Comparison of ENCODE assay signal across 1 cellular context in the genomic region with DNA sequence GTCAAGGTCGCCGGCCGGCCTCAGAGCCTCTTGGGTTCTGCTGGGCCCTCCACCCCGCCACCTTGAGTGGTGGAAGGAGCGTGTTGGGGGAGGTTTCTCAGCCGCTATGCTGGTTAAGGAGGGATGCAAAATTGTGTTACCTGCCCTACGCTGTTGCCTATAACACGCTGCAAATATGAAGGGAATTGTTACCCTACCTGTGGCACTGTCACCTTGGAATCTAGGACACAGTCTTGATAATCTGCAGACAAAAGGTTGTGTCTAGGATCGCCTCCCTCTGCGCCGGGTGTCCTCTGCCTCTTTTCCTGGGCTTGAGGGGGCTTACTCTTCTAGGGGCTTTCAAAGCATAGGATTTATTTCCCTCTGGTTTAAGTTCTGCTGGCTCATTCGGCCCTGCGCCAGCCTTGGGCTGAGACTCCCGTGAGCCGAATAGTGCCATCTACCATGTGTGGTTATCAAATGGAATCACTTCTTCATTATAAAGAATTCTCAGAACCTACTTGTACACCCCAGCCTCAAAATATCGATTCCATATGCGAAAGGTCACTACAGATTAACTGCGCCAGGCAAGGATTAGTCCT.
TF ChIP-seq lines count a peak whose summit lies in the region.

No MANE protein-coding gene starts in this region.

TF ChIP-seq in A549, 52 proteins besides CTCF, POLR2A, EP300 and RAD21 (continued from another document):
- TF ChIP-seq, protein P1, sequence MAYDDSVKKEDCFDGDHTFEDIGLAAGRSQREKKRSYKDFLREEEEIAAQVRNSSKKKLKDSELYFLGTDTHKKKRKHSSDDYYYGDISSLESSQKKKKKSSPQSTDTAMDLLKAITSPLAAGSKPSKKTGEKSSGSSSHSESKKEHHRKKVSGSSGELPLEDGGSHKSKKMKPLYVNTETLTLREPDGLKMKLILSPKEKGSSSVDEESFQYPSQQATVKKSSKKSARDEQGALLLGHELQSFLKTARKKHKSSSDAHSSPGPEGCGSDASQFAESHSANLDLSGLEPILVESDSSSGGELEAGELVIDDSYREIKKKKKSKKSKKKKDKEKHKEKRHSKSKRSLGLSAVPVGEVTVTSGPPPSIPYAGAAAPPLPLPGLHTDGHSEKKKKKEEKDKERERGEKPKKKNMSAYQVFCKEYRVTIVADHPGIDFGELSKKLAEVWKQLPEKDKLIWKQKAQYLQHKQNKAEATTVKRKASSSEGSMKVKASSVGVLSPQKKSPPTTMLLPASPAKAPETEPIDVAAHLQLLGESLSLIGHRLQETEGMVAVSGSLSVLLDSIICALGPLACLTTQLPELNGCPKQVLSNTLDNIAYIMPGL (CRISPR knock-in tag; IDR thresholded peaks at IDR 0.05; ENCODE audit: borderline replicate concordance) = no peak
- no peak for TF ChIP-seq HOXB13 (CRISPR knock-in tag; IDR thresholded peaks at IDR 0.05; ENCODE audit: low read depth)
- TF ChIP-seq SREBF2 (IDR thresholded peaks at IDR 0.05) = no peak
- TF ChIP-seq HOXA7 (CRISPR knock-in tag; IDR thresholded peaks at IDR 0.05) = no peak
- TF ChIP-seq, protein P2, sequence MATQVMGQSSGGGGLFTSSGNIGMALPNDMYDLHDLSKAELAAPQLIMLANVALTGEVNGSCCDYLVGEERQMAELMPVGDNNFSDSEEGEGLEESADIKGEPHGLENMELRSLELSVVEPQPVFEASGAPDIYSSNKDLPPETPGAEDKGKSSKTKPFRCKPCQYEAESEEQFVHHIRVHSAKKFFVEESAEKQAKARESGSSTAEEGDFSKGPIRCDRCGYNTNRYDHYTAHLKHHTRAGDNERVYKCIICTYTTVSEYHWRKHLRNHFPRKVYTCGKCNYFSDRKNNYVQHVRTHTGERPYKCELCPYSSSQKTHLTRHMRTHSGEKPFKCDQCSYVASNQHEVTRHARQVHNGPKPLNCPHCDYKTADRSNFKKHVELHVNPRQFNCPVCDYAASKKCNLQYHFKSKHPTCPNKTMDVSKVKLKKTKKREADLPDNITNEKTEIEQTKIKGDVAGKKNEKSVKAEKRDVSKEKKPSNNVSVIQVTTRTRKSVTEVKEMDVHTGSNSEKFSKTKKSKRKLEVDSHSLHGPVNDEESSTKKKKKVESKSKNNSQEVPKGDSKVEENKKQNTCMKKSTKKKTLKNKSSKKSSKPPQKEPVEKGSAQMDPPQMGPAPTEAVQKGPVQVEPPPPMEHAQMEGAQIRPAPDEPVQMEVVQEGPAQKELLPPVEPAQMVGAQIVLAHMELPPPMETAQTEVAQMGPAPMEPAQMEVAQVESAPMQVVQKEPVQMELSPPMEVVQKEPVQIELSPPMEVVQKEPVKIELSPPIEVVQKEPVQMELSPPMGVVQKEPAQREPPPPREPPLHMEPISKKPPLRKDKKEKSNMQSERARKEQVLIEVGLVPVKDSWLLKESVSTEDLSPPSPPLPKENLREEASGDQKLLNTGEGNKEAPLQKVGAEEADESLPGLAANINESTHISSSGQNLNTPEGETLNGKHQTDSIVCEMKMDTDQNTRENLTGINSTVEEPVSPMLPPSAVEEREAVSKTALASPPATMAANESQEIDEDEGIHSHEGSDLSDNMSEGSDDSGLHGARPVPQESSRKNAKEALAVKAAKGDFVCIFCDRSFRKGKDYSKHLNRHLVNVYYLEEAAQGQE (IDR thresholded peaks at IDR 0.05) = no peak
- TF ChIP-seq, protein P3, sequence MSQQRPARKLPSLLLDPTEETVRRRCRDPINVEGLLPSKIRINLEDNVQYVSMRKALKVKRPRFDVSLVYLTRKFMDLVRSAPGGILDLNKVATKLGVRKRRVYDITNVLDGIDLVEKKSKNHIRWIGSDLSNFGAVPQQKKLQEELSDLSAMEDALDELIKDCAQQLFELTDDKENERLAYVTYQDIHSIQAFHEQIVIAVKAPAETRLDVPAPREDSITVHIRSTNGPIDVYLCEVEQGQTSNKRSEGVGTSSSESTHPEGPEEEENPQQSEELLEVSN (IDR thresholded peaks at IDR 0.05; ENCODE audit: borderline replicate concordance, low read depth) = no peak
TF ChIP-seq in A549: peak in this region for 0.
